In genomic region chr9:11805969-11806368, GRCh38 we compare ENCODE assay signal across 34 cellular contexts.
"Had no signal": no experiment of that assay in that cellular context is flagged by ENCODE, and none has a peak within 500 bp of the region (broad histone marks: within the 10 kb centered on the region; RNA-seq: fewer than 3 reads in every experiment).

No MANE protein-coding gene starts in this region.

- H3K4me2 ChIP-seq: KMS-11 had no signal

- H3K27me3 ChIP-seq: MG63 had no signal

- H3K27ac ChIP-seq: KMS-11 had no signal

- H3K9ac ChIP-seq: KMS-11 had no signal

- DNase-seq: Karpas-422, Kasumi-1, KG1, MG63, MM.1S, MV-4-11, NCI-H1048, NCI-H1092, NCI-H1092 treated with DMSO at 0.1 percent for 48 hours, NCI-H1105, NCI-H1105 treated with DMSO at 0.1 percent for 48 hours, NCI-H1417, NCI-H1417 treated with DMSO at 0.1 percent for 48 hours, NCI-H1436, NCI-H1436 treated with DMSO at 0.1 percent for 48 hours, NCI-H146, NCI-H1694, NCI-H1694 treated with DMSO at 0.1 percent for 48 hours, NCI-H187, NCI-H187 treated with DMSO at 0.1 percent for 48 hours, NCI-H1930, NCI-H2029, NCI-H2029 treated with DMSO at 0.1 percent for 48 hours, NCI-H2081, NCI-H2081 treated with DMSO at 0.1 percent for 48 hours, NCI-H2107, NCI-H2171, NCI-H2171 treated with DMSO at 0.1 percent for 48 hours, NCI-H2227 treated with DMSO at 0.1 percent for 48 hours, NCI-H226, NCI-H345, NCI-H446, NCI-H446 treated with DMSO at 0.1 percent for 48 hours had no signal

- H3K4me3 ChIP-seq: MG63 had no signal

- H3K36me3 ChIP-seq: MG63 had no signal
